Comparison of ENCODE assay signal across 28 cellular contexts in the genomic region with DNA sequence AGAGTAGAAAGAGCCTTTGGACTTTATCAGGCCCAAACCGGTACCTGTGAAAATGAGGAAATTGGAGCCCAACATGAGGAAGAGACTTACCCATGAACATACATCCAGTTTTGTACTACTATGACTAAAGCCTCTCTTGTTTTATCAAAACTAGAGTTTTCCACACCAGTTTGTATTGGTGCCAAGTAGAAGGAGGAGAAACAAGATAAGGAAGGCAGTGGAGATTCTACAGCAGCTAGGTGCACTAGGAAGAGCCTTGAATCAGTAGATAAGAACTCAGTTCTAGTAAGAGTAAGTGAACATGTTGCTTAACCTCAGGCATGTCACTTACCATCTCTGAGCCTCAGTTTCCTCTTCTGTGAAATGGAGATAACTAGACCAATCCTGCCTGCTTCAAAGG. TPM values are rescaled to one million over a fixed set of nuclear protein-coding genes. Genes with fewer than 3 reads are reported as not detected.
"Had no signal": no experiment of that assay in that cellular context is flagged by ENCODE, and none has a peak within 500 bp of the region (broad histone marks: within the 10 kb centered on the region; RNA-seq: fewer than 3 reads in every experiment).

No MANE protein-coding gene starts in this region.

- ATAC-seq: esophagus mucosa; gastrocnemius medialis; heart right ventricle; left lung; left ventricle myocardium superior; lower lobe of right lung; mucosa of descending colon; naive thymus-derived CD8-positive, alpha-beta T cell had no signal

- H3K36me3 ChIP-seq: esophagus squamous epithelium, gastrocnemius medialis, heart right ventricle, left lung, lower lobe of right lung had no signal

- H3K4me1 ChIP-seq: esophagus squamous epithelium, gastrocnemius medialis, heart right ventricle, left lung, lower lobe of right lung had no signal

- H3K27me3 ChIP-seq: gastrocnemius medialis had no signal

- H3K27ac ChIP-seq: coronary artery, dorsolateral prefrontal cortex, esophagus squamous epithelium, gastrocnemius medialis, heart right ventricle, left lung, lower lobe of right lung had no signal

- DNase-seq: dermis blood vessel endothelial cell; dorsolateral prefrontal cortex; effector CD4-positive, alpha-beta T cell; effector memory CD4-positive, alpha-beta T cell; esophagus squamous epithelium; foreskin fibroblast; foreskin melanocyte; gastrocnemius medialis; glutamatergic neuron; head of caudate nucleus; heart right ventricle; hippocampal formation; left cardiac atrium; left lung; left ventricle myocardium superior; lower lobe of right lung; mesenchymal stem cell; mucosa of descending colon; naive B cell; naive thymus-derived CD8-positive, alpha-beta T cell had no signal

- H3K9me3 ChIP-seq: esophagus squamous epithelium, gastrocnemius medialis, heart right ventricle, left lung, lower lobe of right lung, mucosa of descending colon had no signal

- H3K4me3 ChIP-seq: coronary artery, dorsolateral prefrontal cortex, esophagus squamous epithelium, gastrocnemius medialis, heart right ventricle, left lung, lower lobe of right lung, mucosa of descending colon had no signal

RNA-seq across cellular contexts. Expression of a gene that starts 13.7 kb away (rescaled TPM):
- total RNA-seq: dermis blood vessel endothelial cell, endothelial cell of umbilical vein, epithelial cell of proximal tubule, esophagus mucosa, gastrocnemius medialis, glomerular endothelial cell, left ventricle myocardium superior, lung microvascular endothelial cell, myocyte had no signal
- polyA plus RNA-seq: endothelial cell of umbilical vein, keratinocyte had no signal
